ENCODE assay signal across 8 cellular contexts in the genomic region with DNA sequence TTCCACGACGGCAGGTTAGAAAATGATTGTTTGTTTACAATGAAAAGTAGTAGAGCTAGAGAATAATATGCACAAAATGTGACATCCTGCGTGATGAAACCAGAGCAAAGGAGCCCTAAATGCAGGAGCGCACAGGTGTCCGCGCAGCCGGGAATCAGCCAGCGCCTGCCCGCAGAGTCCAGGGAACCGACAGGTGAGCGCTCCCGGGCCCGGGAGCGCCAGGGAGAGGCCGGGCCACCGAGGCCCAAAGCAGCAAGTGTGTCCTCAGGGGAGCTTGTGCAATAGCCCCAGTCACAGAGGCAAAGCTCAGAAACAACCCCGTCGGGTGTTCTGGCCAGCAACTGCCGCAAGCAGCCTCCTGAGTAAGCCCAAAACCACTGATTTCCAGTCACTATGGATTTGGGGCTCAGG. TPM values are rescaled to one million over a fixed set of nuclear protein-coding genes. Genes with fewer than 3 reads are reported as not detected.
DNase-seq lines count a peak whose midpoint lies in the region; ATAC-seq and TF ChIP-seq lines count a peak whose summit lies in the region.

No MANE protein-coding gene starts in this region.

- H3K27ac Mint-ChIP-seq in chondrocyte (ENCODE audit: unreplicated experiment): peak overlapping the region; percentile 76
- H3K27ac Mint-ChIP-seq in naive thymus-derived CD4-positive, alpha-beta T cell: peak overlapping the region; percentile 77 to 95 (median 92)

- CTCF ChIA-PET in naive thymus-derived CD4-positive, alpha-beta T cell (lab: Charles Lee): interaction anchor here (0.9 to 3.0 kb wide), 3 partner anchors 10 to 115 kb away, joined by 3 to 14 read pairs (median 9); no protein-coding TSS in a partner anchor

- no peaks in the 10 kb centered on the region for H3K27me3 Mint-ChIP-seq in chondrocyte (ENCODE audit: low read depth)
- H3K27me3 Mint-ChIP-seq in naive thymus-derived CD4-positive, alpha-beta T cell: no peaks in the 10 kb centered on the region

- peak overlapping the region; percentile 90 to 100 (median 97) for H3K4me2 ChIP-seq in BLaER1 treated with 17β-estradiol and CSF1 and Interleukin-3, amounts not matched to agents 10 nM and 100 nM

- H3K9me3 ChIP-seq in BLaER1 treated with 17β-estradiol and CSF1 and Interleukin-3, amounts not matched to agents 10 nM and 100 nM (replicated peaks in 1 of 11): no peaks in the 10 kb centered on the region
- H3K9me3 ChIP-seq in KOPT-K1 (ENCODE audit: insufficient read depth, low read length, poor library complexity, severe bottlenecking): no peaks in the 10 kb centered on the region
- no peaks in the 10 kb centered on the region for H3K9me3 ChIP-seq in naive thymus-derived CD4-positive, alpha-beta T cell (ENCODE audit: control insufficient read depth in 2 of 3, low read length in 3 of 3)

- H3K4me3 Mint-ChIP-seq in chondrocyte (ENCODE audit: unreplicated experiment): peak overlapping the region; percentile 85
- H3K4me3 Mint-ChIP-seq in naive thymus-derived CD4-positive, alpha-beta T cell: peak overlapping the region; percentile 79 to 94 (median 88)

- peaks cover 14% of the 10 kb centered on the region for H3K4me1 Mint-ChIP-seq in chondrocyte (ENCODE audit: low read depth)
- H3K4me1 Mint-ChIP-seq in naive thymus-derived CD4-positive, alpha-beta T cell: peaks cover 6 to 25% (median 15%) of the 10 kb centered on the region in 7 donors

- H4K20me1 ChIP-seq in BLaER1 treated with 17β-estradiol and CSF1 and Interleukin-3, amounts not matched to agents 10 nM and 100 nM: peaks cover 0 to 25% (median 0%) of the 10 kb centered on the region in 11 experiments; a peak in 6 of 22 replicates

- no peak for TF ChIP-seq CTCF in chondrocyte (IDR thresholded peaks at IDR 0.05)

- H3K4me3 ChIP-seq in BLaER1 treated with 17β-estradiol and CSF1 and Interleukin-3, amounts not matched to agents 10 nM and 100 nM: peak overlapping the region; percentile 79 to 90 (median 86)
- H3K4me3 ChIP-seq in naive thymus-derived CD4-positive, alpha-beta T cell (ENCODE audit: low read length): peak overlapping the region; percentile 84

- no peak for ATAC-seq in naive thymus-derived CD4-positive, alpha-beta T cell
- ATAC-seq in HG03442 (IDR thresholded peaks at IDR 0.05; ENCODE audit: unreplicated experiment): no peak

- H3K27me3 ChIP-seq in BLaER1 treated with 17β-estradiol and CSF1 and Interleukin-3, amounts not matched to agents 10 nM and 100 nM: no peaks in the 10 kb centered on the region
- no peaks in the 10 kb centered on the region for H3K27me3 ChIP-seq in naive thymus-derived CD4-positive, alpha-beta T cell (ENCODE audit: control insufficient read depth in 2 of 2, insufficient read depth in 2 of 2, low read length in 2 of 2)

- intact Hi-C loops in naive thymus-derived CD4-positive, alpha-beta T cell (cut with micrococcal nuclease): loop anchor here (2.0 kb wide), 4 partner anchors 37 to 179 kb away; partner anchors contain the start of genes ELOA (in 1 of the 2), PNRC2 (in 1 of the 2) and SRSF10 (in 1 of the 2)

- peak overlapping the region; percentile 71 to 85 (median 79) for H3K27ac ChIP-seq in BLaER1 treated with 17β-estradiol and CSF1 and Interleukin-3, amounts not matched to agents 10 nM and 100 nM
- peak overlapping the region; percentile 72 for H3K27ac ChIP-seq in KOPT-K1 (ENCODE audit: low read depth, low read length, poor library complexity, severe bottlenecking)
- H3K27ac ChIP-seq in naive thymus-derived CD4-positive, alpha-beta T cell (ENCODE audit: low read depth, low read length): peak overlapping the region; percentile 91

- no peak for DNase-seq in chondrocyte (ENCODE audit: low spot score)
- DNase-seq in naive thymus-derived CD4-positive, alpha-beta T cell: no peak
- no peak for DNase-seq in stimulated activated CD4-positive, alpha-beta T cell treated with anti-CD3 and anti-CD28 coated beads, Interleukin-2, amount 100 ng/mL, for 48 hours
- DNase-seq in SIG-M5 treated with dmso at 0.1 percent for 504 hours (lab: John Stamatoyannopoulos, UW; ENCODE audit: unreplicated experiment): no peak
- no peak for DNase-seq in activated CD8-positive, alpha-beta memory T cell treated with anti-CD3 and anti-CD28 coated beads for 24 hours

- no peaks in the 10 kb centered on the region for H3K9me3 Mint-ChIP-seq in chondrocyte (ENCODE audit: low read depth)
- H3K9me3 Mint-ChIP-seq in naive thymus-derived CD4-positive, alpha-beta T cell: no peaks in the 10 kb centered on the region

- no peaks in the 10 kb centered on the region for H3K36me3 Mint-ChIP-seq in chondrocyte (ENCODE audit: low read depth)
- peaks cover 0 to 11% (median 0%) of the 10 kb centered on the region in 5 donors for H3K36me3 Mint-ChIP-seq in naive thymus-derived CD4-positive, alpha-beta T cell

- POLR2A ChIA-PET in naive thymus-derived CD4-positive, alpha-beta T cell (lab: Charles Lee): interaction anchor here (0.6 to 7.3 kb wide), 14 partner anchors 8 to 1426 kb away, joined by 3 to 53 read pairs (median 5); partner anchors contain the start of genes ELOA, HMGCL, LYPLA2 and PITHD1

- peaks cover 20 to 48% (median 30%) of the 10 kb centered on the region in 10 experiments for H3K4me1 ChIP-seq in BLaER1 treated with 17β-estradiol and CSF1 and Interleukin-3, amounts not matched to agents 10 nM and 100 nM
- H3K4me1 ChIP-seq in naive thymus-derived CD4-positive, alpha-beta T cell (ENCODE audit: control insufficient read depth in 2 of 2, insufficient read depth in 2 of 2, low read length in 2 of 2): peaks cover 7 to 15% of the 10 kb centered on the region in 2 donors

- peak overlapping the region; percentile 84 to 93 (median 88) for H3K9ac ChIP-seq in BLaER1 treated with 17β-estradiol and CSF1 and Interleukin-3, amounts not matched to agents 10 nM and 100 nM

- H3K36me3 ChIP-seq in BLaER1 treated with 17β-estradiol and CSF1 and Interleukin-3, amounts not matched to agents 10 nM and 100 nM: peaks cover 26 to 55% (median 30%) of the 10 kb centered on the region in 11 experiments
- H3K36me3 ChIP-seq in KOPT-K1 (ENCODE audit: insufficient read depth, low read length): peaks cover 25% of the 10 kb centered on the region
- H3K36me3 ChIP-seq in naive thymus-derived CD4-positive, alpha-beta T cell (ENCODE audit: control insufficient read depth in 2 of 3, insufficient read depth in 3 of 3, low read length in 3 of 3): peaks cover 0 to 15% (median 0%) of the 10 kb centered on the region in 3 experiments

RNA-seq across cellular contexts. Expression of gene GALE, which starts 0.8 kb away (rescaled TPM):
- 24.9 to 34.0 TPM (median 25.7 TPM) in 3 replicates for total RNA-seq in chondrocyte
- total RNA-seq in naive thymus-derived CD4-positive, alpha-beta T cell: 10 to 100 TPM in 4 of 5 experiments, 1 to 10 TPM in 1; 8.1 to 21.4 (median 12.7) TPM
- 10 to 100 TPM in 1 of 2 donors, 1 to 10 TPM in 1; 8.5 to 11.5 TPM for polyA plus RNA-seq in naive thymus-derived CD4-positive, alpha-beta T cell

RNA-seq across cellular contexts. Expression of gene LYPLA2, which starts 10.4 kb away (rescaled TPM):
- total RNA-seq in chondrocyte: 39.8 to 43.0 TPM (median 40.4 TPM) in 3 replicates
- 10 to 100 TPM; 40.7 to 83.8 (median 48.2) TPM for total RNA-seq in naive thymus-derived CD4-positive, alpha-beta T cell
- polyA plus RNA-seq in naive thymus-derived CD4-positive, alpha-beta T cell: 100 to 1,000 TPM in 1 of 2 donors, 10 to 100 TPM in 1; 83.9 to 124 TPM

RNA-seq across cellular contexts. Expression of gene PITHD1, which starts 23.1 kb away (rescaled TPM):
- total RNA-seq in chondrocyte: 36.2 to 36.5 TPM (median 36.4 TPM) in 3 replicates
- 10 to 100 TPM; 57.6 to 81.9 (median 76.0) TPM for total RNA-seq in naive thymus-derived CD4-positive, alpha-beta T cell
- 10 to 100 TPM; 82.2 to 88.9 TPM for polyA plus RNA-seq in naive thymus-derived CD4-positive, alpha-beta T cell

RNA-seq across cellular contexts. Expression of gene HMGCL, which starts 23.9 kb away (rescaled TPM):
- total RNA-seq in chondrocyte: 22.0 to 26.8 TPM (median 25.9 TPM) in 3 replicates
- total RNA-seq in naive thymus-derived CD4-positive, alpha-beta T cell: 10 to 100 TPM; 16.2 to 38.9 (median 27.3) TPM
- 10 to 100 TPM; 35.3 to 38.5 TPM for polyA plus RNA-seq in naive thymus-derived CD4-positive, alpha-beta T cell

RNA-seq across cellular contexts. Expression of gene ELOA, which starts 58.1 kb away (rescaled TPM):
- 41.7 to 47.8 TPM (median 42.9 TPM) in 3 replicates for total RNA-seq in chondrocyte
- 10 to 100 TPM; 28.0 to 36.1 (median 30.4) TPM for total RNA-seq in naive thymus-derived CD4-positive, alpha-beta T cell
- 10 to 100 TPM; 20.3 to 30.8 TPM for polyA plus RNA-seq in naive thymus-derived CD4-positive, alpha-beta T cell
